In the genomic region with DNA sequence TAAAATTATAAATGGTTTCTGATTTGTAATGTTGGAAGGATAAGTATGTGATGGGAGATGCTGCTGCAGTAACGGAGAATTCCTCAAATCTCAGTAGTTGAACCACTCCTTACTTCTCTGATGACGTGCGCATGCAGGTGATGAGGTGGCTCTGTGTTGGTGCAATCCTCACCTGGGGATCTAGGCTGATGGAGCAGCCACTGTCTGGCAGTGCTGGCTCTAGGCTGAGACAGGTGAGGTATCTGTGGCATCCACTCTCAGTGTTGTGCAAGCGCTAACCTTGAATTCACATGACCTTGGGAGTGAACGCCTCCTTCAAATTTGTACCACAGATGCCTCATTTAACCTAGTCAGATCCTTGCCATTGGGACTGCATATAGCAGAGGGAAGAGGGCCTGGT, we compare ENCODE assay signal across 33 cellular contexts. TPM values are rescaled to one million over a fixed set of nuclear protein-coding genes. Genes with fewer than 3 reads are reported as not detected.
"Had no signal": no experiment of that assay in that cellular context is flagged by ENCODE, and none has a peak within 500 bp of the region (broad histone marks: within the 10 kb centered on the region; RNA-seq: fewer than 3 reads in every experiment).

No MANE protein-coding gene starts in this region.

- H3K9me3 ChIP-seq: gastrocnemius medialis, left lung, prostate gland, sigmoid colon, testis, tibial artery, upper lobe of left lung had no signal

- H3K4me1 Mint-ChIP-seq: nephron; stimulated activated effector memory CD8-positive, alpha-beta T cell treated with anti-CD3 and anti-CD28 coated beads, Interleukin-12 subunit alpha, Interleukin-12 subunit beta, amount 100 ng/mL, for 72 hours had no signal

- H3K27me3 ChIP-seq: gastrocnemius medialis, left lung, neural progenitor cell, sigmoid colon, testis, tibial artery, upper lobe of left lung had no signal

- H2AFZ ChIP-seq: neural progenitor cell, parathyroid adenoma had no signal

- H3K9me3 Mint-ChIP-seq: nephron, neural progenitor cell had no signal

- H3K4me3 Mint-ChIP-seq: effector memory CD8-positive, alpha-beta T cell; naive thymus-derived CD4-positive, alpha-beta T cell; nephron; neural progenitor cell; stimulated activated effector memory CD8-positive, alpha-beta T cell treated with anti-CD3 and anti-CD28 coated beads, Interleukin-12 subunit alpha, Interleukin-12 subunit beta, amount 100 ng/mL, for 72 hours had no signal

- H3K4me1 ChIP-seq: gastrocnemius medialis, left lung, neural progenitor cell, parathyroid adenoma, prostate gland, sigmoid colon, testis, tibial artery, upper lobe of left lung had no signal

- ATAC-seq: effector memory CD8-positive, alpha-beta T cell; esophagus mucosa; gastrocnemius medialis; left cardiac atrium; left lung; naive thymus-derived CD4-positive, alpha-beta T cell; right cardiac atrium; stimulated activated effector memory CD8-positive, alpha-beta T cell treated with anti-CD3 and anti-CD28 coated beads, Interleukin-12 subunit alpha, Interleukin-12 subunit beta, amount 100 ng/mL, for 72 hours had no signal

- DNase-seq: cortex of kidney; effector memory CD8-positive, alpha-beta T cell; foreskin fibroblast; gastrocnemius medialis; left cardiac atrium; left lung; mesenchymal stem cell; midbrain; naive thymus-derived CD4-positive, alpha-beta T cell; right cardiac atrium; sigmoid colon; stimulated activated CD4-positive, alpha-beta T cell treated with anti-CD3 and anti-CD28 coated beads, Interleukin-2, amount 100 ng/mL, for 24 hours; stimulated activated CD4-positive, alpha-beta T cell treated with anti-CD3 and anti-CD28 coated beads, Interleukin-4, amount 100 ng/mL, for 24 hours; stimulated activated naive CD4-positive, alpha-beta T cell treated with Interleukin-2 at 50 U/mL for 16 hours; substantia nigra; testis; tibial artery; upper lobe of left lung had no signal

- H3K36me3 ChIP-seq: gastrocnemius medialis, left lung, neural progenitor cell, prostate gland, sigmoid colon, tibial artery, upper lobe of left lung had no signal

- H3K27ac ChIP-seq: epithelial cell of prostate, gastrocnemius medialis, left lung, neural progenitor cell, parathyroid adenoma, prostate gland, sigmoid colon, testis, tibial artery, upper lobe of left lung had no signal

- H3K9ac ChIP-seq: neural progenitor cell, parathyroid adenoma had no signal

- H3K4me3 ChIP-seq: gastrocnemius medialis, left lung, neural progenitor cell, prostate gland, sigmoid colon, testis, tibial artery, upper lobe of left lung had no signal

- H3K79me2 ChIP-seq: parathyroid adenoma had no signal

- H3K36me3 Mint-ChIP-seq: naive thymus-derived CD4-positive, alpha-beta T cell; neural progenitor cell; stimulated activated effector memory CD8-positive, alpha-beta T cell treated with anti-CD3 and anti-CD28 coated beads, Interleukin-12 subunit alpha, Interleukin-12 subunit beta, amount 100 ng/mL, for 72 hours had no signal

- H3K4me2 ChIP-seq: neural progenitor cell had no signal

- H3K27ac Mint-ChIP-seq: effector memory CD8-positive, alpha-beta T cell; naive thymus-derived CD4-positive, alpha-beta T cell; nephron; neural progenitor cell; stimulated activated effector memory CD8-positive, alpha-beta T cell treated with anti-CD3 and anti-CD28 coated beads, Interleukin-12 subunit alpha, Interleukin-12 subunit beta, amount 100 ng/mL, for 72 hours had no signal

RNA-seq across cellular contexts. Expression of a gene that starts 35.0 kb away (rescaled TPM):
- total RNA-seq: dermis microvascular lymphatic vessel endothelial cell; esophagus mucosa; gastrocnemius medialis; glomerular endothelial cell; kidney epithelial cell; left cardiac atrium; left lung; lung microvascular endothelial cell; mucosa of gallbladder; naive thymus-derived CD4-positive, alpha-beta T cell; osteoblast; renal cortical epithelial cell; right cardiac atrium; skeletal muscle tissue; upper lobe of left lung had no signal
- polyA plus RNA-seq: naive thymus-derived CD4-positive, alpha-beta T cell; right cardiac atrium had no signal
